In genomic region chr2:193841389-193842150, GRCh38 we compare ENCODE assay signal across 19 cellular contexts.
DNase-seq lines count a peak whose midpoint lies in the region; ATAC-seq and TF ChIP-seq lines count a peak whose summit lies in the region.
"Had no signal": no experiment of that assay in that cellular context is flagged by ENCODE, and none has a peak within 500 bp of the region (broad histone marks: within the 10 kb centered on the region; RNA-seq: fewer than 3 reads in every experiment).

No MANE protein-coding gene starts in this region.

- no peaks in the 10 kb centered on the region for H3F3A ChIP-seq in smooth muscle cell (ENCODE audit: low read depth)

- DNase-seq in astrocyte of the cerebellum (ENCODE audit: low read depth) (peak; percentile 27), fibroblast of villous mesenchyme (ENCODE audit: low read depth) (peak; percentile 17), smooth muscle cell (lab: John Stamatoyannopoulos, UW; ENCODE audit: unreplicated experiment) (no peak)
- DNase-seq: activated CD4-positive, alpha-beta T cell treated with anti-CD3 and anti-CD28 coated beads for 1 hour; activated naive CD4-positive, alpha-beta T cell treated with anti-CD3 and anti-CD28 coated beads for 36 hours; activated T-cell treated with anti-CD3 and anti-CD28 coated beads, Interleukin-2, amount 50 U/mL, for 4 hours; anterior cingulate cortex; colonic mucosa; immature natural killer cell; Karpas-422; left ventricle myocardium superior; NCI-H1092; NCI-H2107; NCI-H510A treated with DMSO at 0.1 percent for 48 hours; upper lobe of right lung had no signal

- 94% methylated on average over 2 of the region's 3 CpGs for WGBS in HUES64
- WGBS in smooth muscle cell (ENCODE audit: low lambda C conversion rate) = 31% methylated on average over 3 of the region's 3 CpGs

- H3K4me2 ChIP-seq in smooth muscle cell = peak overlapping the region; percentile 45

- no peaks in the 10 kb centered on the region for H3K9me3 ChIP-seq in HUES64 (ENCODE audit: insufficient read depth, low read depth, low read length)
- no peaks in the 10 kb centered on the region for H3K9me3 ChIP-seq in smooth muscle cell (replicated peaks; ENCODE audit: low read depth)
- H3K9me3 ChIP-seq: colonic mucosa, upper lobe of right lung had no signal

- H3K9ac ChIP-seq in HUES64 (ENCODE audit: low read depth, low read length) (peak overlapping the region; percentile 44; the same call in 1 of the 2 replicates), smooth muscle cell (ENCODE audit: low read depth) (no peak overlapping the region)

- TF ChIP-seq CTCF in astrocyte of the cerebellum (IDR thresholded peaks at IDR 0.05; ENCODE audit: low read depth, low read length, missing control alignments) = no peak
- TF ChIP-seq CTCF in fibroblast of villous mesenchyme (IDR thresholded peaks at IDR 0.05; ENCODE audit: insufficient read depth, low read depth, low read length) = no peak
- TF ChIP-seq CTCF in smooth muscle cell (IDR thresholded peaks at IDR 0.05; ENCODE audit: borderline replicate concordance, insufficient read depth, poor library complexity, severe bottlenecking) = no peak

- ATAC-seq in GM21529 (IDR thresholded peaks at IDR 0.05; ENCODE audit: unreplicated experiment) (no peak), HG02763 (IDR thresholded peaks at IDR 0.05; ENCODE audit: unreplicated experiment) (no peak), GM21576 (IDR thresholded peaks at IDR 0.05; ENCODE audit: unreplicated experiment) (no peak)
- ATAC-seq: activated T-cell treated with anti-CD3 and anti-CD28 coated beads, Interleukin-2, amount 50 U/mL, for 4 hours; left ventricle myocardium superior; upper lobe of right lung had no signal

- H3K36me3 ChIP-seq in HUES64 (ENCODE audit: insufficient read depth, low read length) (no peaks in the 10 kb centered on the region), smooth muscle cell (ENCODE audit: low read depth) (no peaks in the 10 kb centered on the region)
- H3K36me3 ChIP-seq: colonic mucosa, upper lobe of right lung had no signal

- no peaks in the 10 kb centered on the region for H3K4me1 ChIP-seq in HUES64 (ENCODE audit: insufficient read depth, low read length)
- H3K4me1 ChIP-seq in smooth muscle cell (ENCODE audit: low read depth) = peaks cover 19% of the 10 kb centered on the region
- H3K4me1 ChIP-seq: colonic mucosa, upper lobe of right lung had no signal

- H3K27ac ChIP-seq in HUES64 (ENCODE audit: low read depth, low read length) = no peak overlapping the region
- H3K27ac ChIP-seq in smooth muscle cell (ENCODE audit: low read depth) = peak overlapping the region; percentile 61
- H3K27ac ChIP-seq: colonic mucosa, upper lobe of right lung had no signal

- H4K20me1 ChIP-seq in smooth muscle cell (ENCODE audit: low read depth) = no peaks in the 10 kb centered on the region

- H3K4me3 ChIP-seq in HUES64 (ENCODE audit: low read length) = no peak overlapping the region
- H3K4me3 ChIP-seq in astrocyte of the cerebellum (ENCODE audit: low read depth, low read length) = no peak overlapping the region
- H3K4me3 ChIP-seq in fibroblast of villous mesenchyme (ENCODE audit: low read depth, low read length) = no peak overlapping the region
- no peak overlapping the region for H3K4me3 ChIP-seq in smooth muscle cell
- H3K4me3 ChIP-seq: colonic mucosa, upper lobe of right lung had no signal

- no peaks in the 10 kb centered on the region for H3K79me2 ChIP-seq in smooth muscle cell (ENCODE audit: low read depth)

- in situ Hi-C loops in astrocyte of the cerebellum (cut with HindIII; ENCODE audit: low sequenced_read_pairs) = no loop called here

- peak overlapping the region; percentile 71 for H2AFZ ChIP-seq in smooth muscle cell (ENCODE audit: low read depth)

- H3K27me3 ChIP-seq in HUES64 (ENCODE audit: insufficient read depth, low read length) (no peaks in the 10 kb centered on the region), smooth muscle cell (ENCODE audit: low read depth) (no peaks in the 10 kb centered on the region)
- H3K27me3 ChIP-seq: colonic mucosa, upper lobe of right lung had no signal
